Comparison of ENCODE assay signal across 2 cellular contexts in genomic region chr2:235141411-235142128, GRCh38.
A peak's percentile ranks its signal among the peaks of the same experiment; 100 is the strongest.
TF ChIP-seq lines count a peak whose summit lies in the region.

No MANE protein-coding gene starts in this region.

TF ChIP-seq in A549, 52 proteins besides CTCF, POLR2A, EP300 and RAD21:
- no peak for TF ChIP-seq CHD4 (IDR thresholded peaks at IDR 0.05; ENCODE audit: borderline replicate concordance)
- TF ChIP-seq HMGXB4 (CRISPR knock-in tag; IDR thresholded peaks at IDR 0.05; ENCODE audit: borderline replicate concordance), result no peak
- TF ChIP-seq NPAS2 (CRISPR knock-in tag; IDR thresholded peaks at IDR 0.05; ENCODE audit: borderline replicate concordance), result no peak
- no peak for TF ChIP-seq EHMT2 (IDR thresholded peaks at IDR 0.05; ENCODE audit: low read depth)
- TF ChIP-seq, protein P1, sequence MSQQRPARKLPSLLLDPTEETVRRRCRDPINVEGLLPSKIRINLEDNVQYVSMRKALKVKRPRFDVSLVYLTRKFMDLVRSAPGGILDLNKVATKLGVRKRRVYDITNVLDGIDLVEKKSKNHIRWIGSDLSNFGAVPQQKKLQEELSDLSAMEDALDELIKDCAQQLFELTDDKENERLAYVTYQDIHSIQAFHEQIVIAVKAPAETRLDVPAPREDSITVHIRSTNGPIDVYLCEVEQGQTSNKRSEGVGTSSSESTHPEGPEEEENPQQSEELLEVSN (IDR thresholded peaks at IDR 0.05; ENCODE audit: borderline replicate concordance, low read depth), result no peak
- TF ChIP-seq ESRRA (IDR thresholded peaks at IDR 0.05; ENCODE audit: borderline replicate concordance, low read length), result no peak
- no peak for TF ChIP-seq NR3C1 (IDR thresholded peaks at IDR 0.05)
- TF ChIP-seq KDM1A (IDR thresholded peaks at IDR 0.05; ENCODE audit: low read depth), result no peak
- TF ChIP-seq HOXB13 (CRISPR knock-in tag; IDR thresholded peaks at IDR 0.05; ENCODE audit: low read depth), result no peak
- TF ChIP-seq, protein P2, sequence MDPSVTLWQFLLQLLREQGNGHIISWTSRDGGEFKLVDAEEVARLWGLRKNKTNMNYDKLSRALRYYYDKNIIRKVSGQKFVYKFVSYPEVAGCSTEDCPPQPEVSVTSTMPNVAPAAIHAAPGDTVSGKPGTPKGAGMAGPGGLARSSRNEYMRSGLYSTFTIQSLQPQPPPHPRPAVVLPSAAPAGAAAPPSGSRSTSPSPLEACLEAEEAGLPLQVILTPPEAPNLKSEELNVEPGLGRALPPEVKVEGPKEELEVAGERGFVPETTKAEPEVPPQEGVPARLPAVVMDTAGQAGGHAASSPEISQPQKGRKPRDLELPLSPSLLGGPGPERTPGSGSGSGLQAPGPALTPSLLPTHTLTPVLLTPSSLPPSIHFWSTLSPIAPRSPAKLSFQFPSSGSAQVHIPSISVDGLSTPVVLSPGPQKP (IDR thresholded peaks at IDR 0.05; ENCODE audit: low read depth, low read length), result no peak
- no peak for TF ChIP-seq ZNF302 (CRISPR knock-in tag; IDR thresholded peaks at IDR 0.05)
- no peak for TF ChIP-seq CBX8 (IDR thresholded peaks at IDR 0.05)
- TF ChIP-seq RNF2 (IDR thresholded peaks at IDR 0.05; ENCODE audit: borderline replicate concordance, low read depth), result no peak
- no peak for TF ChIP-seq MAFK (IDR thresholded peaks at IDR 0.05; ENCODE audit: partially characterized antibody)
- TF ChIP-seq POLR2AphosphoS2 (conservative IDR thresholded peaks at IDR 0.05; ENCODE audit: low read length), result no peak
- TF ChIP-seq, protein P3, sequence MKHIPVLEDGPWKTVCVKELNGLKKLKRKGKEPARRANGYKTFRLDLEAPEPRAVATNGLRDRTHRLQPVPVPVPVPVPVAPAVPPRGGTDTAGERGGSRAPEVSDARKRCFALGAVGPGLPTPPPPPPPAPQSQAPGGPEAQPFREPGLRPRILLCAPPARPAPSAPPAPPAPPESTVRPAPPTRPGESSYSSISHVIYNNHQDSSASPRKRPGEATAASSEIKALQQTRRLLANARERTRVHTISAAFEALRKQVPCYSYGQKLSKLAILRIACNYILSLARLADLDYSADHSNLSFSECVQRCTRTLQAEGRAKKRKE (CRISPR knock-in tag; IDR thresholded peaks at IDR 0.05; ENCODE audit: low read depth), result no peak
- TF ChIP-seq RARB (CRISPR knock-in tag; IDR thresholded peaks at IDR 0.05), result no peak

TF ChIP-seq in HEK293, 187 proteins besides CTCF, POLR2A, EP300 and RAD21:
- TF ChIP-seq ZNF24 (tag by site-specific recombination; IDR thresholded peaks at IDR 0.05) (no peak), ZNF202 (tag by site-specific recombination; IDR thresholded peaks at IDR 0.05; ENCODE audit: borderline replicate concordance) (no peak), ZNF10 (tag by site-specific recombination; IDR thresholded peaks at IDR 0.05) (peak; percentile 82), EGR2 (tag by site-specific recombination; IDR thresholded peaks at IDR 0.05; ENCODE audit: low read depth) (no peak), ZNF449 (tag by site-specific recombination; IDR thresholded peaks at IDR 0.05) (no peak), ZNF626 (tag by site-specific recombination; IDR thresholded peaks at IDR 0.05) (no peak)
